Comparison of ENCODE assay signal across 20 cellular contexts in genomic region chr1:47658161-47658920, GRCh38.
"Had no signal": no experiment of that assay in that cellular context is flagged by ENCODE, and none has a peak within 500 bp of the region (broad histone marks: within the 10 kb centered on the region; RNA-seq: fewer than 3 reads in every experiment).

No MANE protein-coding gene starts in this region.

- H3K36me3 Mint-ChIP-seq: activated naive CD4-positive, alpha-beta T cell treated with anti-CD3 and anti-CD28 coated beads, Interleukin-2, amount 50 U/mL, for 72 hours had no signal

- H3K4me1 Mint-ChIP-seq: activated B cell treated with CpG ODN at 0.5 μM for 24 hours; central memory CD8-positive, alpha-beta T cell had no signal

- H3K27ac Mint-ChIP-seq: activated B cell treated with CpG ODN at 0.5 μM for 24 hours; activated naive CD4-positive, alpha-beta T cell treated with anti-CD3 and anti-CD28 coated beads, Interleukin-2, amount 50 U/mL, for 72 hours; activated T-helper 2 cell treated with anti-CD3 and anti-CD28 coated beads, Interferon-gamma antibody, Interleukin-2, Interleukin-4, amounts not matched to agents 10 μg/mL and 5 μg/mL and 100 μg/mL, durations not matched to agents 14 hours and 24 hours and 36 hours; dendritic cell treated with granulocyte-macrophage colony-stimulating factor and Interleukin-4, amounts not matched to agents 40 ng/mL and 50 ng/mL, for 4 days; effector memory CD8-positive, alpha-beta T cell had no signal

- DNase-seq: activated B cell treated with CpG ODN at 0.5 μM for 24 hours; activated CD4-positive, alpha-beta T cell treated with anti-CD3 and anti-CD28 coated beads, Interleukin-2, amount 50 U/mL, for 1 hour; activated T-cell treated with anti-CD3 and anti-CD28 coated beads, Interleukin-2, amount 50 U/mL, for 1 hour; body of pancreas; effector memory CD8-positive, alpha-beta T cell; foreskin melanocyte; left colon; SJCRH30; stimulated activated CD4-positive, alpha-beta T cell treated with anti-CD3 and anti-CD28 coated beads, Interleukin-4, amount 100 ng/mL, for 4 hours; stimulated activated CD8-positive, alpha-beta memory T cell treated with anti-CD3 and anti-CD28 coated beads, Interleukin-4, amount 100 ng/mL, for 48 hours; stimulated activated naive CD4-positive, alpha-beta T cell treated with Interleukin-2 at 50 U/mL for 16 hours; SW 1271; uterus had no signal

- H3K4me3 Mint-ChIP-seq: activated B cell treated with CpG ODN at 0.5 μM for 24 hours; central memory CD8-positive, alpha-beta T cell; dendritic cell treated with granulocyte-macrophage colony-stimulating factor and Interleukin-4, amounts not matched to agents 40 ng/mL and 50 ng/mL, for 4 days; effector memory CD8-positive, alpha-beta T cell had no signal

- H3K36me3 ChIP-seq: neutrophil, SJCRH30, uterus had no signal

- H3K27ac ChIP-seq: body of pancreas, epithelial cell of prostate, neutrophil, SJCRH30, skin epidermis, uterus had no signal

- H3K4me1 ChIP-seq: body of pancreas, SJCRH30, uterus had no signal

- H3K4me3 ChIP-seq: body of pancreas, SJCRH30, skin epidermis, uterus had no signal

- H3K9me3 Mint-ChIP-seq: activated B cell treated with CpG ODN at 0.5 μM for 24 hours; activated naive CD4-positive, alpha-beta T cell treated with anti-CD3 and anti-CD28 coated beads, Interleukin-2, amount 50 U/mL, for 72 hours; activated T-helper 2 cell treated with anti-CD3 and anti-CD28 coated beads, Interferon-gamma antibody, Interleukin-2, Interleukin-4, amounts not matched to agents 10 μg/mL and 5 μg/mL and 100 μg/mL, durations not matched to agents 14 hours and 24 hours and 36 hours; central memory CD8-positive, alpha-beta T cell; dendritic cell treated with granulocyte-macrophage colony-stimulating factor and Interleukin-4, amounts not matched to agents 40 ng/mL and 50 ng/mL, for 4 days; effector memory CD8-positive, alpha-beta T cell had no signal

- ATAC-seq: activated naive CD4-positive, alpha-beta T cell treated with anti-CD3 and anti-CD28 coated beads, Interleukin-2, amount 50 U/mL, for 72 hours; body of pancreas; effector memory CD8-positive, alpha-beta T cell; left colon had no signal

- H3K27me3 ChIP-seq: body of pancreas, SJCRH30, uterus had no signal

- H3K9me3 ChIP-seq: body of pancreas, neutrophil, uterus had no signal
